In the genomic region with DNA sequence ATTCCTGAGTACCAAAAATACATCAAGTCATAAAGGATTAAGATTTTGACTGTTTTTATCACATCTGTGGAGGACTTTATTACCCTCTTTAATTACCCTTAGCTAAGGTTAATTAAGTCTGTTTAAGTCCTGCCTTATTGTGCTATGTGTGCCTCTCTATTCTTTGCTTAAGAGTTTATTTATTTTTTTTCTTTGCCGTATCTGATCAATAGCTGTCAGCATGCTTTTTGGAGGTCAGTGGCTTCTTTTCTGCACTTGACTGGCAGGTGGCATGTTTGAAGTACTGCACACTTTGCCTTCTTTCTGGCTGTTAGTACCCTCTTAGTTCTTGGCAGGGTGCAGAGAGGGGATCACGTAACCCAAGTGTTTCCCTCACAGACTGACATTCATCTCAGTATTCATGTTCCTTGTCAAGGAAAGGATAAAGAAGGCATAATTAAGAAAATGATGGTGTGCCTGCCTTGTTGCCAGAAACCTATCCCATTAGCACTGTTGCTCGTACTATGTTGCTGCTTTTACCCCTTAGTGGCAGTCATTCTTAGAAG, we compare ENCODE assay signal across 19 cellular contexts.
DNase-seq lines count a peak whose midpoint lies in the region; ATAC-seq lines count a peak whose summit lies in the region.
"Had no signal": no experiment of that assay in that cellular context is flagged by ENCODE, and none has a peak within 500 bp of the region (broad histone marks: within the 10 kb centered on the region; RNA-seq: fewer than 3 reads in every experiment).

No MANE protein-coding gene starts in this region.

- H3K36me3 Mint-ChIP-seq in activated naive CD8-positive, alpha-beta T cell = peaks cover 24% of the 10 kb centered on the region
- peaks cover 14% of the 10 kb centered on the region for H3K36me3 Mint-ChIP-seq in activated naive CD8-positive, alpha-beta T cell treated with anti-CD3 and anti-CD28 coated beads, Interleukin-2, amount 50 U/mL, for 24 hours (ENCODE audit: low read depth)
- H3K36me3 Mint-ChIP-seq: activated naive CD4-positive, alpha-beta T cell treated with anti-CD3 and anti-CD28 coated beads, Interleukin-2, amount 50 U/mL, for 72 hours had no signal

- no peak for DNase-seq in activated naive CD8-positive, alpha-beta T cell treated with anti-CD3 and anti-CD28 coated beads, Interleukin-2, amount 50 U/mL, for 24 hours
- peak; percentile 74 for DNase-seq in NCI-H2029 treated with DMSO at 0.1 percent for 48 hours (lab: John Stamatoyannopoulos, UW)
- DNase-seq in NCI-H69 (lab: John Stamatoyannopoulos, UW) = peak; percentile 93
- no peak for DNase-seq in glomerular visceral epithelial cell (ENCODE audit: extremely low spot score)
- no peak for DNase-seq in AG08395 (ENCODE audit: low spot score)
- DNase-seq: activated CD4-positive, alpha-beta memory T cell treated with anti-CD3 and anti-CD28 coated beads for 36 hours; activated T-cell treated with anti-CD3 and anti-CD28 coated beads, Interleukin-2, amount 50 U/mL, for 4 hours; body of pancreas; KBM-7; stimulated activated CD4-positive, alpha-beta T cell treated with anti-CD3 and anti-CD28 coated beads, Interleukin-4, amount 100 ng/mL, for 1 hour; T-cell had no signal

- H3K9me3 Mint-ChIP-seq in activated naive CD8-positive, alpha-beta T cell (ENCODE audit: low read depth) = no peaks in the 10 kb centered on the region
- no peaks in the 10 kb centered on the region for H3K9me3 Mint-ChIP-seq in activated naive CD8-positive, alpha-beta T cell treated with anti-CD3 and anti-CD28 coated beads, Interleukin-2, amount 50 U/mL, for 24 hours
- H3K9me3 Mint-ChIP-seq: activated CD4-positive, alpha-beta memory T cell treated with anti-CD3 and anti-CD28 coated beads for 36 hours; activated naive CD4-positive, alpha-beta T cell treated with anti-CD3 and anti-CD28 coated beads, Interleukin-2, amount 50 U/mL, for 72 hours; activated T-cell treated with anti-CD3 and anti-CD28 coated beads, Interleukin-2, amount 50 U/mL, for 4 hours; T-cell had no signal

- H3K9me3 ChIP-seq in thymus (ENCODE audit: control insufficient read depth) = no peaks in the 10 kb centered on the region
- H3K9me3 ChIP-seq: body of pancreas had no signal

- 4% methylated on average over 3 of the region's 3 CpGs for WGBS in thymus

- no peaks in the 10 kb centered on the region for H3K27me3 Mint-ChIP-seq in activated naive CD8-positive, alpha-beta T cell
- H3K27me3 Mint-ChIP-seq in activated naive CD8-positive, alpha-beta T cell treated with anti-CD3 and anti-CD28 coated beads, Interleukin-2, amount 50 U/mL, for 24 hours = no peaks in the 10 kb centered on the region
- H3K27me3 Mint-ChIP-seq: activated CD4-positive, alpha-beta memory T cell treated with anti-CD3 and anti-CD28 coated beads for 36 hours; T-cell had no signal

- peak overlapping the region; percentile 58 for H3K27ac ChIP-seq in thymus (ENCODE audit: low read depth)
- H3K27ac ChIP-seq: body of pancreas, HL-60, skin epidermis, VCaP had no signal

- H3K4me1 ChIP-seq in thymus (ENCODE audit: control insufficient read depth, insufficient read depth, low read length) = peaks cover 29% of the 10 kb centered on the region
- H3K4me1 ChIP-seq: body of pancreas had no signal

- no peaks in the 10 kb centered on the region for H3K27me3 ChIP-seq in thymus (ENCODE audit: control insufficient read depth, insufficient read depth)
- H3K27me3 ChIP-seq: body of pancreas had no signal

- peak overlapping the region; percentile 30 for H3K27ac Mint-ChIP-seq in activated naive CD8-positive, alpha-beta T cell
- H3K27ac Mint-ChIP-seq in activated naive CD8-positive, alpha-beta T cell treated with anti-CD3 and anti-CD28 coated beads, Interleukin-2, amount 50 U/mL, for 24 hours = no peak overlapping the region
- H3K27ac Mint-ChIP-seq: activated CD4-positive, alpha-beta memory T cell treated with anti-CD3 and anti-CD28 coated beads for 36 hours; activated naive CD4-positive, alpha-beta T cell treated with anti-CD3 and anti-CD28 coated beads, Interleukin-2, amount 50 U/mL, for 72 hours; T-cell had no signal

- no peak for ATAC-seq in activated naive CD8-positive, alpha-beta T cell treated with anti-CD3 and anti-CD28 coated beads, Interleukin-2, amount 50 U/mL, for 24 hours
- ATAC-seq in HG02678 (IDR thresholded peaks at IDR 0.05; ENCODE audit: unreplicated experiment) = no peak
- ATAC-seq: activated naive CD4-positive, alpha-beta T cell treated with anti-CD3 and anti-CD28 coated beads, Interleukin-2, amount 50 U/mL, for 72 hours; activated T-cell treated with anti-CD3 and anti-CD28 coated beads, Interleukin-2, amount 50 U/mL, for 4 hours; body of pancreas; esophagus mucosa; T-cell had no signal

- peaks cover 42% of the 10 kb centered on the region for H3K4me1 Mint-ChIP-seq in activated naive CD8-positive, alpha-beta T cell (ENCODE audit: low read depth)
- H3K4me1 Mint-ChIP-seq in activated naive CD8-positive, alpha-beta T cell treated with anti-CD3 and anti-CD28 coated beads, Interleukin-2, amount 50 U/mL, for 24 hours = peaks cover 40% of the 10 kb centered on the region

- H3K4me3 ChIP-seq in thymus (ENCODE audit: low read length) = no peak overlapping the region
- H3K4me3 ChIP-seq: body of pancreas, skin epidermis had no signal

- no peak overlapping the region for H3K4me3 Mint-ChIP-seq in activated naive CD8-positive, alpha-beta T cell
- no peak overlapping the region for H3K4me3 Mint-ChIP-seq in activated naive CD8-positive, alpha-beta T cell treated with anti-CD3 and anti-CD28 coated beads, Interleukin-2, amount 50 U/mL, for 24 hours
- H3K4me3 Mint-ChIP-seq: activated CD4-positive, alpha-beta memory T cell treated with anti-CD3 and anti-CD28 coated beads for 36 hours; activated T-cell treated with anti-CD3 and anti-CD28 coated beads, Interleukin-2, amount 50 U/mL, for 4 hours; T-cell had no signal

- H3K36me3 ChIP-seq in thymus (ENCODE audit: control insufficient read depth, insufficient read depth) = no peaks in the 10 kb centered on the region

Comparison
In these comparisons a context has a peak if more than half of its experiments do, and no peak if none do; other contexts are left out.
1. DNase-seq: peak in NCI-H2029 treated with DMSO at 0.1 percent for 48 hours (single experiment) and NCI-H69 (single experiment); none in activated naive CD8-positive, alpha-beta T cell treated with anti-CD3 and anti-CD28 coated beads, Interleukin-2, amount 50 U/mL, for 24 hours (single experiment), glomerular visceral epithelial cell (single experiment) and AG08395 (single experiment).